Comparison of ENCODE assay signal across 8 cellular contexts in genomic region chr6:142850653-142851434, GRCh38.
A peak's percentile ranks its signal among the peaks of the same experiment; 100 is the strongest.
DNase-seq lines count a peak whose midpoint lies in the region; ATAC-seq and TF ChIP-seq lines count a peak whose summit lies in the region.

No MANE protein-coding gene starts in this region.

- BruUV-seq in OCI-LY7 (replicated peaks; lab: Mats Ljungman, UMichigan), result no TSS peak

- H3K9me3 Mint-ChIP-seq in HFFc6, result no peaks in the 10 kb centered on the region

- peak overlapping the region; percentile 72 for H3K4me2 ChIP-seq in OCI-LY7 (ENCODE audit: low read length)

- no peaks in the 10 kb centered on the region; the same call in 1 of the 2 replicates for H4K20me1 ChIP-seq in OCI-LY7 (ENCODE audit: insufficient read depth, low read length)

- ATAC-seq in GM18517 (IDR thresholded peaks at IDR 0.05; ENCODE audit: unreplicated experiment), result peak; percentile 52
- no peak for ATAC-seq in sciatic nerve

- no peaks in the 10 kb centered on the region for H3K27me3 Mint-ChIP-seq in HFFc6 (ENCODE audit: insufficient read depth)

- peak overlapping the region; percentile 26 for H3K4me3 ChIP-seq in OCI-LY7 (ENCODE audit: low read depth, low read length, poor library complexity, severe bottlenecking)

- POLR2A ChIA-PET in OCI-LY7 (lab: Charles Lee), result interaction anchor here (1.1 kb wide), 1 partner anchor 143 kb away, joined by 3 read pairs; no protein-coding TSS in a partner anchor

- H3K27ac ChIP-seq in OCI-LY7 (ENCODE audit: low read depth, low read length, poor library complexity, severe bottlenecking), result peak overlapping the region; percentile 94

- H3K79me2 ChIP-seq in OCI-LY7 (ENCODE audit: insufficient read depth, low read depth, low read length), result peaks cover 88% of the 10 kb centered on the region; the same call in 1 of the 2 replicates

- peaks cover 100% of the 10 kb centered on the region for H3K4me1 ChIP-seq in OCI-LY7 (ENCODE audit: insufficient read depth, low read length, poor library complexity, severe bottlenecking)

- peak overlapping the region; percentile 65 for H3K4me3 Mint-ChIP-seq in HFFc6

- H3K9me2 ChIP-seq in OCI-LY7 (ENCODE audit: insufficient read depth, low read length), result no peaks in the 10 kb centered on the region

- CTCF ChIA-PET in OCI-LY7 (lab: Charles Lee; ENCODE audit: unreplicated experiment), result no interaction called here

- peaks cover 98% of the 10 kb centered on the region for H3K4me1 Mint-ChIP-seq in HFFc6 (ENCODE audit: low read depth)

- H3K36me3 ChIP-seq in OCI-LY7 (ENCODE audit: insufficient read depth, low read length), result no peaks in the 10 kb centered on the region; the same call in 1 of the 2 replicates

- no peaks in the 10 kb centered on the region for H3K9me3 ChIP-seq in OCI-LY7 (ENCODE audit: low read length)

- TF ChIP-seq CTCF in HFFc6 (IDR thresholded peaks at IDR 0.05), result no peak
- TF ChIP-seq CTCF in OCI-LY7 (conservative IDR thresholded peaks at IDR 0.05; ENCODE audit: low read length), result no peak
- TF ChIP-seq CTCF in GM20000 (IDR thresholded peaks at IDR 0.05; ENCODE audit: extremely low read depth, missing control alignments), result no peak

- no peaks in the 10 kb centered on the region for H3K36me3 Mint-ChIP-seq in HFFc6 (ENCODE audit: low read depth)

- H2AFZ ChIP-seq in OCI-LY7 (ENCODE audit: low read length), result no peak overlapping the region; the same call in 1 of the 2 replicates

- DNase-seq in HFFc6, result peak; percentile 58
- peak; percentile 60 for DNase-seq in OCI-LY7 (ENCODE audit: low spot score)
- peak; percentile 35 for DNase-seq in fibroblast of peridontal ligament (ENCODE audit: extremely low read depth)
- DNase-seq in GM20000 (ENCODE audit: low spot score), result no peak
- DNase-seq in amniotic stem cell (lab: John Stamatoyannopoulos, UW), result no peak
- no peak for DNase-seq in D341Med (ENCODE audit: low spot score)
- no peak for DNase-seq in sciatic nerve (ENCODE audit: low spot score)

- intact Hi-C loops in OCI-LY7 (cut with micrococcal nuclease; ENCODE audit: unreplicated experiment), result no loop called here
- intact Hi-C loops in sciatic nerve (cut with DNase I), result no loop called here

- H3K27ac Mint-ChIP-seq in HFFc6, result peak overlapping the region; percentile 89

Comparison
In these comparisons a context has a peak if more than half of its experiments do, and no peak if none do; other contexts are left out.
1. DNase-seq: peak in HFFc6 (single experiment), OCI-LY7 (single experiment) and fibroblast of peridontal ligament (single experiment); none in GM20000 (single experiment), amniotic stem cell (single experiment), D341Med (single experiment) and sciatic nerve (single experiment).